In genomic region chr6:95866732-95867131, GRCh38 we compare ENCODE assay signal across 9 cellular contexts.
A peak's percentile ranks its signal among the peaks of the same experiment; 100 is the strongest.
DNase-seq lines count a peak whose midpoint lies in the region; ATAC-seq and TF ChIP-seq lines count a peak whose summit lies in the region.
"Had no signal": no experiment of that assay in that cellular context is flagged by ENCODE, and none has a peak within 500 bp of the region (broad histone marks: within the 10 kb centered on the region; RNA-seq: fewer than 3 reads in every experiment).

No MANE protein-coding gene starts in this region.

- TF ChIP-seq CTCF in GM12864 (IDR thresholded peaks at IDR 0.05; ENCODE audit: low read depth, low read length, missing control alignments): peak; percentile 33
- TF ChIP-seq CTCF in kidney epithelial cell (IDR thresholded peaks at IDR 0.05; ENCODE audit: insufficient read depth, low read length, poor library complexity, severe bottlenecking): peak; percentile 52

- no peaks in the 10 kb centered on the region for H3K27me3 ChIP-seq in kidney epithelial cell (ENCODE audit: control insufficient read depth, insufficient read depth, low read length)

- ATAC-seq in HG03025 (IDR thresholded peaks at IDR 0.05; ENCODE audit: low FRiP score, unreplicated experiment): peak; percentile 61
- ATAC-seq: mucosa of descending colon had no signal

- DNase-seq in GM12864 (ENCODE audit: low read depth): no peak
- DNase-seq in RPMI8226: peak; percentile 3
- DNase-seq in kidney epithelial cell (ENCODE audit: low read depth): no peak
- DNase-seq in inferior parietal cortex (ENCODE audit: extremely low spot score): no peak
- no peak for DNase-seq in activated CD4-positive, alpha-beta T cell treated with anti-CD3 and anti-CD28 coated beads for 4 hours
- DNase-seq in COR-L47 (lab: John Stamatoyannopoulos, UW): no peak
- DNase-seq in cortex of kidney (lab: John Stamatoyannopoulos, UW): no peak

- H3K4me3 ChIP-seq in GM12864 (ENCODE audit: low read depth, low read length) (no peak overlapping the region), kidney epithelial cell (ENCODE audit: low read depth, low read length) (no peak overlapping the region)
- H3K4me3 ChIP-seq: mucosa of descending colon had no signal

- H3K36me3 ChIP-seq in kidney epithelial cell (ENCODE audit: control insufficient read depth, insufficient read depth, low read length): no peaks in the 10 kb centered on the region
